18 cellular contexts compared by ENCODE assay signal in the genomic region with DNA sequence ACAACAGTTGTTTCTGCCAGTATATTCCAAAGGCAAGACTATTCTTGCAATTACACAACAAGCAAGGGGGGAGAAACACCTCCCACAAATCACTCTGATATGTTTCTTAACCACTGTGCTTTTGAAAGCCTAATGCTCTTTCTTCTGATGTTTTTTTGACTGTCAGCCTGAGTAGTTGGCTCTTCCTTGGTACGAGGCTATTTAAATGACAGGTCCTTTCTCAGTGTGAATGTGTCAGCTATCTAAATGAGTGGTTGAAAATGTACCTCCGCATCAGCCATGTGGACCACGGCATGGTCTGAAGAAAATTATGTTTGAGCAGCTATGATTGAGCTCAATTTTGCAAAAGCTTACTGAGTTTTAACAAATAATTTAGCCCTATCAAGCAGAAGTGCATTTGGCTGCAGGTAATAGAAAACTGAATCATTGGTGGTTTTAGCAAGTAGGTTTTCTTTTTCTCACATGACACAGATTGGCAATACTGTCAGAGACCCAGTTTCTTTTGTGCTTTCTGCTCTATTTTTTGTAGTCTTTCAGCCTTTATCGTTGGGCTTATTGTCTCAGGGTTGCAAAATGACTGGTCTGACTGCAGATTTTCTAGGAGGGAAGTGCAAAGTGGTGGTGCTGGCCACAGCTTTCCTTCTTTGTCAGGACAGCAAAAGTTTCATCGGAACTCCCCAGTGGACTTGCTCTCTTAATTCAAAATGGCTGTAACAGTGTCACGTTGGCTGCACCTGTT.
DNase-seq lines count a peak whose midpoint lies in the region; ATAC-seq and TF ChIP-seq lines count a peak whose summit lies in the region.
"Had no signal": no experiment of that assay in that cellular context is flagged by ENCODE, and none has a peak within 500 bp of the region (broad histone marks: within the 10 kb centered on the region; RNA-seq: fewer than 3 reads in every experiment).

No MANE protein-coding gene starts in this region.

- H2AFZ ChIP-seq in MM.1S (ENCODE audit: low read length) = no peak overlapping the region

- H3K4me1 Mint-ChIP-seq in activated T-cell treated with anti-CD3 and anti-CD28 coated beads, Interleukin-2, amount 50 U/mL, for 4 hours (ENCODE audit: low read depth) = no peaks in the 10 kb centered on the region
- H3K4me1 Mint-ChIP-seq in T-helper 2 cell treated with Interferon-gamma antibody and Interleukin-4, amounts not matched to agents 5 μg/mL and 100 μg/mL, for 36 hours (ENCODE audit: low read depth) = peaks cover 8% of the 10 kb centered on the region
- peaks cover 14% of the 10 kb centered on the region for H3K4me1 Mint-ChIP-seq in stimulated activated effector memory CD8-positive, alpha-beta T cell treated with anti-CD3 and anti-CD28 coated beads, Interleukin-12 subunit alpha, Interleukin-12 subunit beta, amount 100 ng/mL, for 72 hours

- no peaks in the 10 kb centered on the region for H4K20me1 ChIP-seq in MM.1S (ENCODE audit: insufficient read depth, low read length)
- H4K20me1 ChIP-seq: BLaER1 treated with 17β-estradiol and CSF1 and Interleukin-3, amounts not matched to agents 10 nM and 100 nM had no signal

- no peak for TF ChIP-seq CTCF in GM13977 (IDR thresholded peaks at IDR 0.05; ENCODE audit: extremely low read depth, insufficient read depth, missing control alignments)
- no peak for TF ChIP-seq CTCF in MM.1S (IDR thresholded peaks at IDR 0.05; ENCODE audit: low read length)

- peak; percentile 46 to 54 for ATAC-seq in activated T-cell treated with anti-CD3 and anti-CD28 coated beads, Interleukin-2, amount 50 U/mL, for 4 hours
- peak; percentile 90 for ATAC-seq in stimulated activated effector memory CD8-positive, alpha-beta T cell treated with anti-CD3 and anti-CD28 coated beads, Interleukin-12 subunit alpha, Interleukin-12 subunit beta, amount 100 ng/mL, for 72 hours
- ATAC-seq in HG03378 (IDR thresholded peaks at IDR 0.05; ENCODE audit: unreplicated experiment) = no peak
- ATAC-seq: A549, SK-N-SH treated with all-trans-retinoic acid at 6 μM for 48 hours had no signal

- H3K27ac Mint-ChIP-seq in T-helper 2 cell treated with Interferon-gamma antibody and Interleukin-4, amounts not matched to agents 5 μg/mL and 100 μg/mL, for 36 hours = no peak overlapping the region
- peak overlapping the region; percentile 52 for H3K27ac Mint-ChIP-seq in stimulated activated effector memory CD8-positive, alpha-beta T cell treated with anti-CD3 and anti-CD28 coated beads, Interleukin-12 subunit alpha, Interleukin-12 subunit beta, amount 100 ng/mL, for 72 hours

- no peak overlapping the region for H3K4me2 ChIP-seq in MM.1S (ENCODE audit: low read depth, low read length)
- H3K4me2 ChIP-seq: A549; BLaER1 treated with 17β-estradiol and CSF1 and Interleukin-3, amounts not matched to agents 10 nM and 100 nM had no signal

- no peaks in the 10 kb centered on the region for H3K36me3 ChIP-seq in MM.1S (replicated peaks; ENCODE audit: insufficient read depth, low read length)
- H3K36me3 ChIP-seq: BLaER1 treated with 17β-estradiol and CSF1 and Interleukin-3, amounts not matched to agents 10 nM and 100 nM; HAP-1 had no signal

- H3K27me3 Mint-ChIP-seq in activated T-cell treated with anti-CD3 and anti-CD28 coated beads, Interleukin-2, amount 50 U/mL, for 4 hours (ENCODE audit: low read depth) = peaks cover 9% of the 10 kb centered on the region
- peaks cover 16% of the 10 kb centered on the region for H3K27me3 Mint-ChIP-seq in T-helper 2 cell treated with Interferon-gamma antibody and Interleukin-4, amounts not matched to agents 5 μg/mL and 100 μg/mL, for 36 hours (ENCODE audit: low read depth)

- in situ Hi-C loops in GM13977 (cut with MboI; ENCODE audit: low pct_unique_long_range_greater_than_20kb, low sequenced_read_pairs, unreplicated experiment) = no loop called here

- no peak overlapping the region for H3K27ac ChIP-seq in MM.1S (ENCODE audit: low read length)
- H3K27ac ChIP-seq: A549; BLaER1 treated with 17β-estradiol and CSF1 and Interleukin-3, amounts not matched to agents 10 nM and 100 nM had no signal

- H3K9me2 ChIP-seq in MM.1S (replicated peaks; ENCODE audit: insufficient read depth, low read length) = no peaks in the 10 kb centered on the region

- no peak for DNase-seq in activated T-cell treated with anti-CD3 and anti-CD28 coated beads, Interleukin-2, amount 50 U/mL, for 4 hours
- DNase-seq in activated T-cell treated with anti-CD3 and anti-CD28 coated beads, Interleukin-2, amount 50 U/mL, for 1 hour = no peak
- DNase-seq in GM13977 (ENCODE audit: low spot score) = peak; percentile 7
- DNase-seq in T-helper 2 cell treated with Interferon-gamma antibody and Interleukin-4, amounts not matched to agents 5 μg/mL and 100 μg/mL, for 36 hours (ENCODE audit: low spot score) = peak; percentile 8
- DNase-seq in stimulated activated effector memory CD8-positive, alpha-beta T cell treated with anti-CD3 and anti-CD28 coated beads, Interleukin-12 subunit alpha, Interleukin-12 subunit beta, amount 100 ng/mL, for 72 hours (ENCODE audit: low spot score in 2 of 2) = no peak
- DNase-seq in NCI-H526 treated with DMSO at 0.1 percent for 48 hours (lab: John Stamatoyannopoulos, UW) = no peak
- no peak for DNase-seq in MM.1S
- DNase-seq: DMS79 treated with DMSO at 0.1 percent for 48 hours, KBM-7, NCI-H1436, NCI-H2029, NCI-H2171 treated with DMSO at 0.1 percent for 48 hours, SHP77 treated with DMSO at 0.1 percent for 48 hours had no signal

- H3K79me2 ChIP-seq in MM.1S (ENCODE audit: low read length) = no peaks in the 10 kb centered on the region

- no peaks in the 10 kb centered on the region for H3K36me3 Mint-ChIP-seq in activated T-cell treated with anti-CD3 and anti-CD28 coated beads, Interleukin-2, amount 50 U/mL, for 4 hours (ENCODE audit: insufficient read depth)
- no peaks in the 10 kb centered on the region for H3K36me3 Mint-ChIP-seq in T-helper 2 cell treated with Interferon-gamma antibody and Interleukin-4, amounts not matched to agents 5 μg/mL and 100 μg/mL, for 36 hours (ENCODE audit: low read depth)
- no peaks in the 10 kb centered on the region for H3K36me3 Mint-ChIP-seq in stimulated activated effector memory CD8-positive, alpha-beta T cell treated with anti-CD3 and anti-CD28 coated beads, Interleukin-12 subunit alpha, Interleukin-12 subunit beta, amount 100 ng/mL, for 72 hours

- no peak overlapping the region for H3K4me3 Mint-ChIP-seq in activated T-cell treated with anti-CD3 and anti-CD28 coated beads, Interleukin-2, amount 50 U/mL, for 4 hours
- no peak overlapping the region for H3K4me3 Mint-ChIP-seq in T-helper 2 cell treated with Interferon-gamma antibody and Interleukin-4, amounts not matched to agents 5 μg/mL and 100 μg/mL, for 36 hours
- peak overlapping the region; percentile 6 for H3K4me3 Mint-ChIP-seq in stimulated activated effector memory CD8-positive, alpha-beta T cell treated with anti-CD3 and anti-CD28 coated beads, Interleukin-12 subunit alpha, Interleukin-12 subunit beta, amount 100 ng/mL, for 72 hours

- H3K4me1 ChIP-seq in MM.1S (ENCODE audit: low read length) = no peaks in the 10 kb centered on the region
- H3K4me1 ChIP-seq: A549, HAP-1 had no signal

- H3K9me3 ChIP-seq in MM.1S (replicated peaks; ENCODE audit: insufficient read depth, low read length) = no peaks in the 10 kb centered on the region
- H3K9me3 ChIP-seq: A549; BLaER1 treated with 17β-estradiol and CSF1 and Interleukin-3, amounts not matched to agents 10 nM and 100 nM; HAP-1 had no signal

- no peak overlapping the region for H3K4me3 ChIP-seq in MM.1S (ENCODE audit: low read length)
- H3K4me3 ChIP-seq: A549; BLaER1 treated with 17β-estradiol and CSF1 and Interleukin-3, amounts not matched to agents 10 nM and 100 nM; HAP-1 had no signal

- H3K9me3 Mint-ChIP-seq in activated T-cell treated with anti-CD3 and anti-CD28 coated beads, Interleukin-2, amount 50 U/mL, for 4 hours = no peaks in the 10 kb centered on the region
- H3K9me3 Mint-ChIP-seq in T-helper 2 cell treated with Interferon-gamma antibody and Interleukin-4, amounts not matched to agents 5 μg/mL and 100 μg/mL, for 36 hours = no peaks in the 10 kb centered on the region
- no peaks in the 10 kb centered on the region for H3K9me3 Mint-ChIP-seq in stimulated activated effector memory CD8-positive, alpha-beta T cell treated with anti-CD3 and anti-CD28 coated beads, Interleukin-12 subunit alpha, Interleukin-12 subunit beta, amount 100 ng/mL, for 72 hours

- no peak overlapping the region for H3K9ac ChIP-seq in MM.1S (ENCODE audit: low read length)
- H3K9ac ChIP-seq: BLaER1 treated with 17β-estradiol and CSF1 and Interleukin-3, amounts not matched to agents 10 nM and 100 nM had no signal

- no peaks in the 10 kb centered on the region for H3F3A ChIP-seq in MM.1S (ENCODE audit: insufficient read depth, low read length)

- H3K27me3 ChIP-seq in MM.1S (replicated peaks; ENCODE audit: insufficient read depth, low read length) = no peaks in the 10 kb centered on the region
- H3K27me3 ChIP-seq: BLaER1 treated with 17β-estradiol and CSF1 and Interleukin-3, amounts not matched to agents 10 nM and 100 nM had no signal

Comparison
In these comparisons a context has a peak if more than half of its experiments do, and no peak if none do; other contexts are left out.
1. DNase-seq: peak in GM13977 (single experiment) and T-helper 2 cell treated with Interferon-gamma antibody and Interleukin-4, amounts not matched to agents 5 μg/mL and 100 μg/mL, for 36 hours (single experiment); none in activated T-cell treated with anti-CD3 and anti-CD28 coated beads, Interleukin-2, amount 50 U/mL, for 4 hours (single experiment), activated T-cell treated with anti-CD3 and anti-CD28 coated beads, Interleukin-2, amount 50 U/mL, for 1 hour (single experiment), stimulated activated effector memory CD8-positive, alpha-beta T cell treated with anti-CD3 and anti-CD28 coated beads, Interleukin-12 subunit alpha, Interleukin-12 subunit beta, amount 100 ng/mL, for 72 hours (0 of 2), NCI-H526 treated with DMSO at 0.1 percent for 48 hours (single experiment) and MM.1S (single experiment).